Comparison of ENCODE assay signal across 10 cellular contexts in the genomic region with DNA sequence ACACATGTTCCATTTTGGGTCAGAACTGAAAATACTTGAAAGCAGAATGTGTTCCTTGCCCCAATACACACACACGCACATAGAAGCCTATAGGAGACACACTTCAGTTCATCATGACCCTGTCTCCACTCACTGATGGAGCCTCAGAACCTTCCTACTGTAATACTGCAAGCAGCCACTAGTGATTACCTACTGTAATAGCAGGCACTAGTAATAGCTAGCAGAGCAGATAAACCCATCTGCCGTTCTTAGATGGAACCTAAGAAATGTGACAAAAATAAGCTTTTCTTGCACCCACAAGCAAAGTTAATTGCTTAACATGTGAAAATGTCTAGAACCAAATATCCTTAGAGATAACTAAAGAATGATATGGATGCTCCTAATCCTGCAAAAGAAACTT. TPM values are rescaled to one million over a fixed set of nuclear protein-coding genes. Genes with fewer than 3 reads are reported as not detected.
DNase-seq lines count a peak whose midpoint lies in the region; ATAC-seq and TF ChIP-seq lines count a peak whose summit lies in the region.
"Had no signal": no experiment of that assay in that cellular context is flagged by ENCODE, and none has a peak within 500 bp of the region (broad histone marks: within the 10 kb centered on the region; RNA-seq: fewer than 3 reads in every experiment).

No MANE protein-coding gene starts in this region.

- H3K4me2 ChIP-seq in OCI-LY1 (ENCODE audit: low read length), result no peak overlapping the region
- H3K4me2 ChIP-seq in PC-9, result no peak overlapping the region
- H3K4me2 ChIP-seq: A549 had no signal

- H3K9me2 ChIP-seq in OCI-LY1 (ENCODE audit: low read depth, low read length) (no peaks in the 10 kb centered on the region), PC-9 (ENCODE audit: insufficient read depth) (no peaks in the 10 kb centered on the region)

- H3K27ac ChIP-seq in OCI-LY1 (ENCODE audit: low read depth, low read length, poor library complexity, severe bottlenecking) (no peak overlapping the region), PC-9 (no peak overlapping the region)
- H3K27ac ChIP-seq: A549 had no signal

- H4K20me1 ChIP-seq in OCI-LY1 (ENCODE audit: insufficient read depth, low read length), result no peaks in the 10 kb centered on the region
- no peaks in the 10 kb centered on the region for H4K20me1 ChIP-seq in PC-9 (ENCODE audit: insufficient read depth)

- H3K27me3 ChIP-seq in OCI-LY1 (ENCODE audit: insufficient read depth, low read length), result no peaks in the 10 kb centered on the region
- no peaks in the 10 kb centered on the region for H3K27me3 ChIP-seq in PC-9 (ENCODE audit: insufficient read depth, low read depth)

- ATAC-seq in HG02852 (IDR thresholded peaks at IDR 0.05; ENCODE audit: unreplicated experiment), result peak; percentile 76

- peak; percentile 31 for DNase-seq in NCI-H82 (lab: John Stamatoyannopoulos, UW)
- no peak for DNase-seq in NCI-H82 treated with DMSO at 0.1 percent for 48 hours (lab: John Stamatoyannopoulos, UW; ENCODE audit: unreplicated experiment)
- DNase-seq in renal cortical epithelial cell (ENCODE audit: low read depth), result peak; percentile 4
- DNase-seq in COLO668 (lab: John Stamatoyannopoulos, UW; ENCODE audit: unreplicated experiment), result no peak
- DNase-seq in NCI-H2107 treated with DMSO at 0.1 percent for 48 hours (lab: John Stamatoyannopoulos, UW; ENCODE audit: unreplicated experiment), result no peak
- DNase-seq in PC-9, result no peak
- DNase-seq: activated CD4-positive, alpha-beta memory T cell treated with anti-CD3 and anti-CD28 coated beads for 36 hours had no signal

- no peaks in the 10 kb centered on the region for H3K9me3 ChIP-seq in OCI-LY1 (ENCODE audit: low read length)
- no peaks in the 10 kb centered on the region for H3K9me3 ChIP-seq in PC-9 (ENCODE audit: insufficient read depth, low read depth)
- H3K9me3 ChIP-seq: A549 had no signal

- H3K4me3 ChIP-seq in OCI-LY1 (ENCODE audit: low read depth, low read length, poor library complexity, severe bottlenecking), result no peak overlapping the region
- H3K4me3 ChIP-seq in PC-9, result no peak overlapping the region
- H3K4me3 ChIP-seq: A549 had no signal

- peak; percentile 26; the same call in 1 of the 2 replicates for TF ChIP-seq CTCF in OCI-LY1 (IDR thresholded peaks at IDR 0.05; ENCODE audit: low read length)
- TF ChIP-seq CTCF in PC-9 (conservative IDR thresholded peaks at IDR 0.05), result no peak

- CTCF ChIA-PET in PC-9 (lab: Charles Lee), result interaction anchor here (0.6 kb wide), 2 partner anchors 21 to 710 kb away, joined by 3 read pairs; no protein-coding TSS in a partner anchor

- no TSS peak for BruUV-seq in PC-9 (replicated peaks; lab: Mats Ljungman, UMichigan)

- H3K79me2 ChIP-seq in OCI-LY1 (ENCODE audit: insufficient read depth, low read length) (no peaks in the 10 kb centered on the region), PC-9 (ENCODE audit: low read depth) (no peaks in the 10 kb centered on the region)

- no peak overlapping the region for H3K9ac ChIP-seq in OCI-LY1 (ENCODE audit: low read length)

- POLR2A ChIA-PET in PC-9 (lab: Charles Lee; ENCODE audit: unreplicated experiment), result no interaction called here

- intact Hi-C loops in PC-9 (cut with micrococcal nuclease; ENCODE audit: unreplicated experiment), result no loop called here

- H3K4me1 ChIP-seq in OCI-LY1 (ENCODE audit: insufficient read depth, low read length, severe bottlenecking) (no peaks in the 10 kb centered on the region), PC-9 (replicated peaks; ENCODE audit: insufficient read depth) (no peaks in the 10 kb centered on the region)
- H3K4me1 ChIP-seq: A549 had no signal

- H3K36me3 ChIP-seq in OCI-LY1 (ENCODE audit: insufficient read depth, low read length), result no peaks in the 10 kb centered on the region
- H3K36me3 ChIP-seq in PC-9 (ENCODE audit: low read depth), result no peaks in the 10 kb centered on the region

- H3F3A ChIP-seq in OCI-LY1 (ENCODE audit: insufficient read depth, low read length) (no peaks in the 10 kb centered on the region), PC-9 (ENCODE audit: insufficient read depth, low read depth) (no peaks in the 10 kb centered on the region)

- H2AFZ ChIP-seq in OCI-LY1 (ENCODE audit: low read length) (no peak overlapping the region), PC-9 (no peak overlapping the region)

RNA-seq across cellular contexts. Expression of gene AMTN, which starts 13.6 kb away (rescaled TPM):
- total RNA-seq in renal cortical epithelial cell (not detected in 2 replicates), PC-9 (2021) (not detected in 2 replicates)
- total RNA-seq: activated CD4-positive, alpha-beta memory T cell treated with anti-CD3 and anti-CD28 coated beads for 36 hours had no signal

RNA-seq across cellular contexts. Expression of gene MUC7, which starts 60.0 kb away (rescaled TPM):
- total RNA-seq in renal cortical epithelial cell (not detected in 2 replicates), PC-9 (2021) (not detected in 2 replicates)
- total RNA-seq: activated CD4-positive, alpha-beta memory T cell treated with anti-CD3 and anti-CD28 coated beads for 36 hours had no signal

Comparison
In these comparisons a context has a peak if more than half of its experiments do, and no peak if none do; other contexts are left out.
1. DNase-seq: peak in NCI-H82 (single experiment) and renal cortical epithelial cell (single experiment); none in NCI-H82 treated with DMSO at 0.1 percent for 48 hours (single experiment), COLO668 (single experiment), NCI-H2107 treated with DMSO at 0.1 percent for 48 hours (single experiment) and PC-9 (0 of 2).